In the genomic region with DNA sequence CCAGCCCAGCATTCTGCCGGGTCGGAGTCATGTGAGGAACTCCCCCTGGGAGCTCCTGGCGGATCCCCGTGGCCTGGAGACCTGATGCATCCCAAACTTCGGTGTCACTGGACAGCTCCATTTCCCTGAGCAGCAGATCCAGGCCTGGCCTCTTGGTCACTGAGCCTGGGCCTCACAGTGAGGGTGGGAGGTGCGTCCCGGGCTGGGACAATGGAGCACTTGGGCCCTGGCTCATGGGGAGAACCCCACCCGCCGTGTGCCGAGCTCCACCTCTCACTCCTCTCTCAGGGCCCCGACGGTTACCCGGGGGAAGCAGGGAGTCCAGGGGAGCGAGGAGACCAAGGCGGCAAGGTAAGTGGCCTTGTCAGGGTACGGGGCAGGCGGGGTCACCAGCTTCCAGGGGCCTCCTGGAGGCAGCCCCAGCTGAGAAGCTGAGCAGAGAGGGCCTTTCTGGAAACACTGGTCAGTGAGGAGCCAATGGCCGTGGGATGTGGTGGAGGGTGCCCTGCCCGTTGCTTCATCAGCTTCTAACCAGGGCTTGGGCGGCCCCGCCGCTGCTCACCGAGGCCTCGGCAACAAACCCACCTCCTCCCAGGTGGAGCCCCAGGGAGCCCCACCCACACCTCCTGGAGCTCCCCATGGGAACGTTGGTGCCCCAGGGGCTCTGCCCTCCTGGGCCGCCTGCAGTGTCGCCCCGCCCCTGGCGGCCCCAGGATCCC, we compare ENCODE assay signal across 1 cellular context.
TF ChIP-seq lines count a peak whose summit lies in the region.

No MANE protein-coding gene starts in this region.

TF ChIP-seq in K562, 482 proteins besides CTCF, POLR2A, EP300 and RAD21:
- TF ChIP-seq HMGN3 (IDR thresholded peaks at IDR 0.05; ENCODE audit: borderline replicate concordance, extremely low read depth, insufficient read length, low read depth, low read length): peak; percentile 25
- TF ChIP-seq BRD4 (IDR thresholded peaks at IDR 0.05): no peak
